1 cellular context compared by ENCODE assay signal in genomic region chr6:82259389-82259788, GRCh38.
TF ChIP-seq lines count a peak whose summit lies in the region.

No MANE protein-coding gene starts in this region.

TF ChIP-seq in SK-N-SH treated with all-trans-retinoic acid at 6 μM for 48 hours, 23 proteins besides CTCF, POLR2A, EP300 and RAD21 (continued from another document):
- no peak for TF ChIP-seq ARNTL (CRISPR knock-in tag; IDR thresholded peaks at IDR 0.05; ENCODE audit: borderline replicate concordance, low read depth)
- no peak for TF ChIP-seq TOX (CRISPR knock-in tag; IDR thresholded peaks at IDR 0.05; ENCODE audit: borderline replicate concordance)
